In the genomic region with DNA sequence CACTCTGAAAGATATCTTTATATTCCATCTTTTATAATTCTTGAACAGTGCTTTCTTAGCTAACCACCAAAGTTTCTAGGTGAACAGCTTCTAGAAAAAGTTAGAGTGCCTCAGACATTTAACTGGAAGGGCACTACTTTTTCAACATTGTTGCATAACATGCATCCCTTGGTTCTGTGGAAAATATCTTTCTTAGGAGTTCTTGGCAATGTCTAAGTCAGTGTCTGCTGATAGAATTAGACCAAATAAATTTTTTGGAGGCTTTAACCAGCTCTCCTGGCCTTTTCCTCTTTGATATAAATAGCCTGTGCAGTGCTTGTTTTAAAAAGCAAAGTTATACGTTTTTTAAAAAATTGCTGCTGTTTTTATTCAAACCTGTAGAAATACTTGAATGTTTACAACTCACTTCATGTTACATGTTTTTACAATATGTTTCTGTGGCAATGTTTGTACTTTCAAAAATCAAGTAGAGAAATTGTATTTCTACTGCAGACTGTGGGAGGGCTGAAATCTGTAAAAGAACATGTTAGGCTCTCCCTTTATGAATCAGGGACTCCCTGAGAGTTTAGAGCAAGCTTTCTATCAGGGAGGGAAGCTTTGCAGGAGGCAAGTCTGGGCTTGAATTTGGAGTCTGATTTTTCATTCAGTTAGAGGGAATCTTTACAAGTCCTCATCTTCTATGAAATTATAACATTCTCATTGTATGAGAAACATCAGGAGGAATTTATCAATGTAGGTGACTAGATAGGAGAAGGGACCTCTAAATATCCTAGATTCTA, we compare ENCODE assay signal across 20 cellular contexts. TPM values are rescaled to one million over a fixed set of nuclear protein-coding genes. Genes with fewer than 3 reads are reported as not detected.
DNase-seq lines count a peak whose midpoint lies in the region; ATAC-seq and TF ChIP-seq lines count a peak whose summit lies in the region.
"Had no signal": no experiment of that assay in that cellular context is flagged by ENCODE, and none has a peak within 500 bp of the region (broad histone marks: within the 10 kb centered on the region; RNA-seq: fewer than 3 reads in every experiment).

No MANE protein-coding gene starts in this region.

- H3K36me3 ChIP-seq in neuron (ENCODE audit: insufficient read depth, low read length) = no peaks in the 10 kb centered on the region

- H3K4me1 Mint-ChIP-seq in osteocyte (ENCODE audit: unreplicated experiment) = no peaks in the 10 kb centered on the region
- no peaks in the 10 kb centered on the region for H3K4me1 Mint-ChIP-seq in stimulated activated memory B cell treated with anti-CD40 and anti-IgM and Interleukin-4, amounts not matched to agents 10 μg/mL and 1 μg/mL and 100 μg/mL, for 72 hours
- H3K4me1 Mint-ChIP-seq: naive thymus-derived CD8-positive, alpha-beta T cell; stimulated activated effector memory CD8-positive, alpha-beta T cell treated with anti-CD3 and anti-CD28 coated beads, Interleukin-12 subunit alpha, Interleukin-12 subunit beta, amount 100 ng/mL, for 72 hours had no signal

- TF ChIP-seq CTCF in foreskin keratinocyte (conservative IDR thresholded peaks at IDR 0.05) = no peak
- no peak for TF ChIP-seq CTCF in osteocyte (IDR thresholded peaks at IDR 0.05)

- H3K9me3 Mint-ChIP-seq in osteocyte (ENCODE audit: unreplicated experiment) = no peaks in the 10 kb centered on the region
- H3K9me3 Mint-ChIP-seq in stimulated activated memory B cell treated with anti-CD40 and anti-IgM and Interleukin-4, amounts not matched to agents 10 μg/mL and 1 μg/mL and 100 μg/mL, for 72 hours = peaks cover 4% of the 10 kb centered on the region
- H3K9me3 Mint-ChIP-seq: activated CD4-positive, alpha-beta memory T cell treated with anti-CD3 and anti-CD28 coated beads for 36 hours; stimulated activated effector memory CD8-positive, alpha-beta T cell treated with anti-CD3 and anti-CD28 coated beads, Interleukin-12 subunit alpha, Interleukin-12 subunit beta, amount 100 ng/mL, for 72 hours had no signal

- ATAC-seq in Right ventricle myocardium superior (ENCODE audit: poor library complexity) (peak; percentile 82), foreskin keratinocyte (peak; percentile 76)
- ATAC-seq in stimulated activated memory B cell treated with anti-CD40 and anti-IgM and Interleukin-4, amounts not matched to agents 10 μg/mL and 1 μg/mL and 100 μg/mL, for 72 hours = no peak
- ATAC-seq: HCT116; naive thymus-derived CD8-positive, alpha-beta T cell; stimulated activated effector memory CD8-positive, alpha-beta T cell treated with anti-CD3 and anti-CD28 coated beads, Interleukin-12 subunit alpha, Interleukin-12 subunit beta, amount 100 ng/mL, for 72 hours had no signal

- H3K4me3 Mint-ChIP-seq in osteocyte (ENCODE audit: unreplicated experiment) = no peak overlapping the region
- no peak overlapping the region for H3K4me3 Mint-ChIP-seq in stimulated activated memory B cell treated with anti-CD40 and anti-IgM and Interleukin-4, amounts not matched to agents 10 μg/mL and 1 μg/mL and 100 μg/mL, for 72 hours
- H3K4me3 Mint-ChIP-seq: activated CD4-positive, alpha-beta memory T cell treated with anti-CD3 and anti-CD28 coated beads for 36 hours; naive thymus-derived CD8-positive, alpha-beta T cell; stimulated activated effector memory CD8-positive, alpha-beta T cell treated with anti-CD3 and anti-CD28 coated beads, Interleukin-12 subunit alpha, Interleukin-12 subunit beta, amount 100 ng/mL, for 72 hours had no signal

- intact Hi-C loops in Right ventricle myocardium superior (cut with DNase I) (no loop called here), cardiac septum (cut with DNase I) (no loop called here)

- H3K27ac ChIP-seq in foreskin keratinocyte = no peak overlapping the region

- peaks cover 14% of the 10 kb centered on the region for H3K4me1 ChIP-seq in foreskin keratinocyte
- H3K4me1 ChIP-seq in neuron (ENCODE audit: insufficient read depth, low read length) = peaks cover 14% of the 10 kb centered on the region

- H3K4me3 ChIP-seq in neuron (ENCODE audit: low read length) = no peak overlapping the region

- no peaks in the 10 kb centered on the region for H3K9me3 ChIP-seq in neuron (ENCODE audit: low read length)

- peaks cover 21% of the 10 kb centered on the region for H3K27me3 Mint-ChIP-seq in osteocyte (ENCODE audit: unreplicated experiment)
- no peaks in the 10 kb centered on the region for H3K27me3 Mint-ChIP-seq in stimulated activated memory B cell treated with anti-CD40 and anti-IgM and Interleukin-4, amounts not matched to agents 10 μg/mL and 1 μg/mL and 100 μg/mL, for 72 hours

- DNase-seq in Right ventricle myocardium superior = no peak
- DNase-seq in cardiac septum (ENCODE audit: low spot score) = no peak
- peak; percentile 57 to 79 for DNase-seq in foreskin keratinocyte
- no peak for DNase-seq in osteocyte (ENCODE audit: extremely low spot score, unreplicated experiment)
- no peak for DNase-seq in stimulated activated CD4-positive, alpha-beta T cell treated with anti-CD3 and anti-CD28 coated beads, Interleukin-4, amount 100 ng/mL, for 1 hour
- DNase-seq in dedifferentiated amniotic fluid mesenchymal stem cell (ENCODE audit: extremely low spot score) = no peak
- DNase-seq: activated CD4-positive, alpha-beta memory T cell treated with anti-CD3 and anti-CD28 coated beads for 36 hours; activated CD4-positive, CD25-positive, alpha-beta regulatory T cell; activated gamma-delta T cell; activated T-cell treated with anti-CD3 and anti-CD28 coated beads for 4 hours; caudate nucleus; KG1; naive thymus-derived CD8-positive, alpha-beta T cell; NCI-H526 treated with DMSO at 0.1 percent for 48 hours; RPMI8226; stimulated activated CD4-positive, alpha-beta T cell treated with anti-CD3 and anti-CD28 coated beads, Interleukin-1b, Interleukin-23, amount 100 ng/mL, for 48 hours had no signal

- peak overlapping the region; percentile 36 for H2AFZ ChIP-seq in neuron (ENCODE audit: low read depth, low read length)

- H3K27me3 ChIP-seq in foreskin keratinocyte (no peaks in the 10 kb centered on the region), neuron (ENCODE audit: insufficient read depth, low read length) (no peaks in the 10 kb centered on the region)

- H3K36me3 Mint-ChIP-seq in osteocyte (ENCODE audit: unreplicated experiment) = no peaks in the 10 kb centered on the region
- H3K36me3 Mint-ChIP-seq in stimulated activated memory B cell treated with anti-CD40 and anti-IgM and Interleukin-4, amounts not matched to agents 10 μg/mL and 1 μg/mL and 100 μg/mL, for 72 hours = peaks cover 18% of the 10 kb centered on the region
- H3K36me3 Mint-ChIP-seq: activated CD4-positive, alpha-beta memory T cell treated with anti-CD3 and anti-CD28 coated beads for 36 hours; naive thymus-derived CD8-positive, alpha-beta T cell; stimulated activated effector memory CD8-positive, alpha-beta T cell treated with anti-CD3 and anti-CD28 coated beads, Interleukin-12 subunit alpha, Interleukin-12 subunit beta, amount 100 ng/mL, for 72 hours had no signal

- no peak overlapping the region for H3K27ac Mint-ChIP-seq in osteocyte (ENCODE audit: unreplicated experiment)
- no peak overlapping the region for H3K27ac Mint-ChIP-seq in stimulated activated memory B cell treated with anti-CD40 and anti-IgM and Interleukin-4, amounts not matched to agents 10 μg/mL and 1 μg/mL and 100 μg/mL, for 72 hours
- H3K27ac Mint-ChIP-seq: activated CD4-positive, alpha-beta memory T cell treated with anti-CD3 and anti-CD28 coated beads for 36 hours; naive thymus-derived CD8-positive, alpha-beta T cell; stimulated activated effector memory CD8-positive, alpha-beta T cell treated with anti-CD3 and anti-CD28 coated beads, Interleukin-12 subunit alpha, Interleukin-12 subunit beta, amount 100 ng/mL, for 72 hours had no signal

RNA-seq across cellular contexts. Expression of gene PANX1, which starts 16.3 kb away (rescaled TPM):
- total RNA-seq in Right ventricle myocardium superior (21.7 TPM), cardiac septum (28.9 TPM), foreskin keratinocyte (67.1 and 69.4 TPM in 2 replicates), osteocyte (24.9 and 29.2 TPM in 2 replicates)
- 16.6 and 17.9 TPM in 2 replicates for polyA plus RNA-seq in foreskin keratinocyte

Comparison
In these comparisons a context has a peak if more than half of its experiments do, and no peak if none do; other contexts are left out.
1. DNase-seq: peak in foreskin keratinocyte (2 of 2); none in Right ventricle myocardium superior (single experiment), cardiac septum (single experiment), osteocyte (single experiment), stimulated activated CD4-positive, alpha-beta T cell treated with anti-CD3 and anti-CD28 coated beads, Interleukin-4, amount 100 ng/mL, for 1 hour (single experiment) and dedifferentiated amniotic fluid mesenchymal stem cell (single experiment).